In the genomic region with DNA sequence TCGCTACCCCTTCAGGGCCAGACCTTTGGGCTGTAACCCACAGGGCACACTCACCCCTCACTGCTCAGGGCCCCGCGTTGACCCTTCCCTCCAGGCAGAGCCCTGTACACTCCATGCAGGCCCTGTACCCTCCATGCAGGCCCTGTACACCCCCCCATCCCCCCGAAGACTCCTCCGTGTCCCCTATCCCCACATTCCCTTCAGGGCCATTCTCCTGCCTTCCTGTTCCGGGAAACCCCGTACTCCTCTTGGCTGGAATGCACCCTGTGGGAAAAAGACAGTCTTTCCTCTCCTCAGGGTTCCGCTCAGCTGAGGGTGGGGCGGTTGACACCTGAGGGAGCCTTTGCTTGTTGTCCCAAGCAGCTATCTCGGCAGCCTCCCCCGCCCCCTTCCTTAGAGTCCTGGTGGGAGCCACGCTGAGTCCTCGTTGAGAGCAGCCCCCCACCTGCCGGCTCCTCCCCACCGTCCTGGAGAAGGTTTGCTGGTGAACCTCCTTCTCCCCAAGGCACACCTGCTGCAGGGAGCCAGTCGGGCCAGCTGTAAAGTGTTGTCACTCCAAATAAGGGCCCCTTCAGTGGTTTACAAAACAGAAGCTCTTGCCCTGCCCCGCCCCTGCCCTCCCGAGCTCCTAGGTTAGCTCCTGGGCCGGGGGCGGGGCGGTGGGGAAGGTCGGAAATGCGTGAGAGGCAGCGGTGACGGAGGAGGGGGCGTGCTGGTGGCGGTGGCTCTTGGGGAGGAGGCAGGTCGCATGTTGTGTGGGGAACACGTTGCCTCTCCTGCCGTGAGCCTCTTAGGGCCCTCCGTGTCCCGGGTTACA, we compare ENCODE assay signal across 8 cellular contexts. TPM values are rescaled to one million over a fixed set of nuclear protein-coding genes. Genes with fewer than 3 reads are reported as not detected.
DNase-seq lines count a peak whose midpoint lies in the region; ATAC-seq and TF ChIP-seq lines count a peak whose summit lies in the region.

No MANE protein-coding gene starts in this region.

- ATAC-seq in HG03025 (IDR thresholded peaks at IDR 0.05; ENCODE audit: low FRiP score, unreplicated experiment): no peak

- no peak for DNase-seq in right atrium auricular region (ENCODE audit: low spot score)
- no peak for DNase-seq in cardiac septum (ENCODE audit: low spot score)
- peak; percentile 77 for DNase-seq in activated T-cell treated with anti-CD3 and anti-CD28 coated beads, Interleukin-2, amount 50 U/mL, for 1 hour
- no peak for DNase-seq in fibroblast of pulmonary artery (ENCODE audit: low read depth)
- DNase-seq in skeletal muscle cell (ENCODE audit: low read depth): no peak
- no peak for DNase-seq in NCI-H1092 treated with DMSO at 0.1 percent for 48 hours (lab: John Stamatoyannopoulos, UW)
- no peak for DNase-seq in SIG-M5 (lab: John Stamatoyannopoulos, UW)

- H3K27ac ChIP-seq in right atrium auricular region: peak overlapping the region; percentile 91 to 92

- TF ChIP-seq CTCF in right atrium auricular region (IDR thresholded peaks at IDR 0.05): no peak
- no peak for TF ChIP-seq CTCF in fibroblast of pulmonary artery (IDR thresholded peaks at IDR 0.05; ENCODE audit: low read length, missing control alignments)

- peak overlapping the region; percentile 97 to 99 for H3K4me3 ChIP-seq in right atrium auricular region
- peak overlapping the region; percentile 85 for H3K4me3 ChIP-seq in fibroblast of pulmonary artery (replicated peaks; ENCODE audit: low read depth, low read length)
- peak overlapping the region; percentile 93 for H3K4me3 ChIP-seq in skeletal muscle cell (ENCODE audit: low read depth, low read length)

- H3K27me3 ChIP-seq in right atrium auricular region: no peaks in the 10 kb centered on the region

- peaks cover 0 to 62% of the 10 kb centered on the region in 2 donors for H3K4me1 ChIP-seq in right atrium auricular region

- H3K36me3 ChIP-seq in right atrium auricular region: no peaks in the 10 kb centered on the region

- no peaks in the 10 kb centered on the region for H3K9me3 ChIP-seq in right atrium auricular region

- intact Hi-C loops in cardiac septum (cut with DNase I): loop anchor here (2.0 to 5.0 kb wide), 2 partner anchors 33 to 61 kb away; a partner anchor contains a TSS

RNA-seq across cellular contexts. Expression of a gene that starts 1.4 kb away (rescaled TPM):
- total RNA-seq in right atrium auricular region: 10 to 100 TPM; 58.4 to 77.9 TPM
- total RNA-seq in cardiac septum: 60.9 TPM

RNA-seq across cellular contexts. Expression of a gene that starts 33.3 kb away (rescaled TPM):
- total RNA-seq in right atrium auricular region (1,000 to 10,000 TPM in 1 of 2 donors, 100 to 1,000 TPM in 1; 869 to 1,050 TPM), cardiac septum (804 TPM)

RNA-seq across cellular contexts. Expression of a gene that starts 40.2 kb away (rescaled TPM):
- 1 to 10 TPM in 1 of 2 donors, under 1 TPM in 1; 0.74 to 3.0 TPM for total RNA-seq in right atrium auricular region
- 1.9 TPM for total RNA-seq in cardiac septum
